1 cellular context compared by ENCODE assay signal in genomic region chr1:161763522-161764098, GRCh38.
A peak's percentile ranks its signal among the peaks of the same experiment; 100 is the strongest.
TF ChIP-seq lines count a peak whose summit lies in the region.

No MANE protein-coding gene starts in this region.

TF ChIP-seq in HCT116, 20 proteins besides CTCF, POLR2A, EP300 and RAD21 (continued from another document):
- TF ChIP-seq REST (IDR thresholded peaks at IDR 0.05; ENCODE audit: low read depth) (no peak), SIN3A (IDR thresholded peaks at IDR 0.05; ENCODE audit: low read depth) (no peak), SRF (IDR thresholded peaks at IDR 0.05; ENCODE audit: low read depth) (no peak), CBX3 (IDR thresholded peaks at IDR 0.05; ENCODE audit: low read depth) (peak; percentile 78; the same call in 1 of the 2 replicates)
TF ChIP-seq in HCT116: peak in this region for 3.
